Comparison of ENCODE assay signal across 8 cellular contexts in the genomic region with DNA sequence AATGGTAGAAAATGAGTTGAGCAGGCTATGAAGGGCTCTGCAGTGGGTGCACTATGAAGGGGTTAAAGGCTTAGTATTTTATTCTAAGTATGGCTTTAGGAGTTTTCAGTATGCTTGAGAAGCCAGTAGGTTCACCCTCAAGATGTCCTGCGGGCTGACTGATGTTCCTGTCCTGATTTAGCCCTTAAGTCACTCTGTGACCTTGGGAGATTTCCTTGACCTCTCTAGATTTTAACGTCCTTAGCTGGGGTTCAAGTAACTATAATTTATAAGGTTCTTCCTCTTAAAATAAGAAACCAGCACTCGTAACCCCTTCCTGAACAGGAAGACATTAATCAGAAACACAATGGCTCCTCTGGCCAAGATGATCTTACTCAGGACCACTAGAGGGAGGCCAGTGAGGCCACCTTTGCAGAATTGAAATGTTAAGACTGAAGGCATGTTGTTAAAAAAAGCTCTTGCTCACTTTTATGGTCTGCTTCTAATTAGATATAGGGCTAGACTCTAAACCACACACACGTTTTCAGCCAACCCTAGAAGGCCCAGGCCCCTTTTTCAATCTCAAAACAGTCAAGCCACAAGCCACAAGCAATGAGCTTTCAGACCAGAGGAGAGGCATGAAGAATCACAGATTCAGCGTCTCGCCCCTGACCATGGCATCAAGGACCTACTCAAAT. TPM values are rescaled to one million over a fixed set of nuclear protein-coding genes. Genes with fewer than 3 reads are reported as not detected.
DNase-seq lines count a peak whose midpoint lies in the region; ATAC-seq and TF ChIP-seq lines count a peak whose summit lies in the region.

No MANE protein-coding gene starts in this region.

- in situ Hi-C loops in gastrocnemius medialis (cut with MboI; ENCODE audit: low sequenced_read_pairs in 4 of 4): loop anchor here in 3 of 4 donors (25.0 kb wide), 2 partner anchors 317 to 1442 kb away; a partner anchor contains a TSS

- POLR2A ChIA-PET in activated CD4-positive, alpha-beta T cell treated with anti-CD3 and anti-CD28 coated beads for 36 hours (lab: Charles Lee): interaction anchor here (0.6 kb wide), 1 partner anchor 1269 kb away, joined by 3 read pairs; no protein-coding TSS in a partner anchor
- POLR2A ChIA-PET in activated CD4-positive, alpha-beta T cell treated with anti-CD3 and anti-CD28 coated beads, Interleukin-2, amount 10 ng/mL, durations not matched to agents 7 days and 5 days (lab: Charles Lee): no interaction called here
- POLR2A ChIA-PET in T-cell (lab: Charles Lee): no interaction called here

- H3K4me3 ChIP-seq in gastrocnemius medialis: no peak overlapping the region
- H3K4me3 ChIP-seq in aorta (ENCODE audit: low read length in 2 of 2): no peak overlapping the region

- H3K4me1 ChIP-seq in gastrocnemius medialis (peaks cover 29 to 32% of the 10 kb centered on the region in 2 donors), aorta (ENCODE audit: control insufficient read depth in 1 of 2, insufficient read depth in 2 of 2, low read length in 2 of 2) (peaks cover 0 to 4% of the 10 kb centered on the region in 2 donors)

- intact Hi-C loops in activated CD4-positive, alpha-beta T cell treated with anti-CD3 and anti-CD28 coated beads for 36 hours (cut with DNase I, micrococcal nuclease): loop anchor here in 1 of 2 experiments (5.0 kb wide), 2 partner anchors 87 to 317 kb away; no protein-coding TSS in a partner anchor
- intact Hi-C loops in gastrocnemius medialis (cut with DNase I; ENCODE audit: low total_unique reads) (no loop called here), aorta (cut with DNase I) (no loop called here)

- no peak overlapping the region for H3K27ac Mint-ChIP-seq in activated CD4-positive, alpha-beta T cell treated with anti-CD3 and anti-CD28 coated beads for 36 hours
- H3K27ac Mint-ChIP-seq in activated CD4-positive, alpha-beta T cell treated with anti-CD3 and anti-CD28 coated beads, Interleukin-2, amount 10 ng/mL, durations not matched to agents 7 days and 5 days: no peak overlapping the region
- H3K27ac Mint-ChIP-seq in brain (peak overlapping the region in 3 of 5 experiments; percentile 8 to 89 (median 42)), T-cell (no peak overlapping the region)

- H3K27me3 ChIP-seq in gastrocnemius medialis: no peaks in the 10 kb centered on the region
- no peaks in the 10 kb centered on the region for H3K27me3 ChIP-seq in aorta (ENCODE audit: control insufficient read depth in 1 of 2, insufficient read depth in 2 of 2, low read length in 1 of 2)

- no peaks in the 10 kb centered on the region for H3K36me3 ChIP-seq in gastrocnemius medialis
- H3K36me3 ChIP-seq in aorta (ENCODE audit: control insufficient read depth in 1 of 2, insufficient read depth in 2 of 2, low read length in 1 of 2): no peaks in the 10 kb centered on the region

- CTCF ChIA-PET in activated CD4-positive, alpha-beta T cell treated with anti-CD3 and anti-CD28 coated beads for 36 hours (lab: Charles Lee): interaction anchor here (1.1 kb wide), 1 partner anchor 33 kb away, joined by 4 read pairs; no protein-coding TSS in a partner anchor
- CTCF ChIA-PET in activated CD4-positive, alpha-beta T cell treated with anti-CD3 and anti-CD28 coated beads, Interleukin-2, amount 10 ng/mL, durations not matched to agents 7 days and 5 days (lab: Charles Lee): no interaction called here
- CTCF ChIA-PET in T-cell (lab: Charles Lee): interaction anchor here in 1 of 2 donors (0.6 to 0.7 kb wide), 2 partner anchors 169 to 175 kb away, joined by 3 read pairs; no protein-coding TSS in a partner anchor

- peak overlapping the region in 3 of 4 donors; percentile 20 to 38 (median 23) for H3K27ac ChIP-seq in gastrocnemius medialis
- H3K27ac ChIP-seq in aorta (ENCODE audit: low read depth in 1 of 2, low read length in 2 of 2): no peak overlapping the region

- H3K9me3 Mint-ChIP-seq in activated CD4-positive, alpha-beta T cell treated with anti-CD3 and anti-CD28 coated beads for 36 hours (ENCODE audit: low read depth): no peaks in the 10 kb centered on the region
- H3K9me3 Mint-ChIP-seq in activated CD4-positive, alpha-beta T cell treated with anti-CD3 and anti-CD28 coated beads, Interleukin-2, amount 10 ng/mL, durations not matched to agents 7 days and 5 days: no peaks in the 10 kb centered on the region
- H3K9me3 Mint-ChIP-seq in brain (peaks cover 0 to 5% (median 0%) of the 10 kb centered on the region in 5 experiments), T-cell (no peaks in the 10 kb centered on the region)

- TF ChIP-seq POLR2A in gastrocnemius medialis (IDR thresholded peaks at IDR 0.05): no peak

- H3K36me3 Mint-ChIP-seq in activated CD4-positive, alpha-beta T cell treated with anti-CD3 and anti-CD28 coated beads for 36 hours (ENCODE audit: low read depth): no peaks in the 10 kb centered on the region
- no peaks in the 10 kb centered on the region for H3K36me3 Mint-ChIP-seq in activated CD4-positive, alpha-beta T cell treated with anti-CD3 and anti-CD28 coated beads, Interleukin-2, amount 10 ng/mL, durations not matched to agents 7 days and 5 days (ENCODE audit: low read depth)
- no peaks in the 10 kb centered on the region for H3K36me3 Mint-ChIP-seq in brain
- no peaks in the 10 kb centered on the region for H3K36me3 Mint-ChIP-seq in T-cell

- ATAC-seq in activated CD4-positive, alpha-beta T cell treated with anti-CD3 and anti-CD28 coated beads for 36 hours: no peak
- peak; percentile 58 for ATAC-seq in HG03066 (IDR thresholded peaks at IDR 0.05; ENCODE audit: low read depth, unreplicated experiment)
- peak in 1 of 2 donors; percentile 32 for ATAC-seq in gastrocnemius medialis
- ATAC-seq in HG02970 (IDR thresholded peaks at IDR 0.05; ENCODE audit: low FRiP score, unreplicated experiment): no peak
- ATAC-seq in aorta (ENCODE audit: low FRiP score): no peak
- ATAC-seq in T-cell (replicated peaks in 1 of 4): no peak

- peak; percentile 7 for DNase-seq in activated CD4-positive, alpha-beta T cell treated with anti-CD3 and anti-CD28 coated beads for 36 hours
- no peak for DNase-seq in activated CD4-positive, alpha-beta T cell treated with anti-CD3 and anti-CD28 coated beads, Interleukin-2, amount 10 ng/mL, durations not matched to agents 7 days and 5 days
- DNase-seq in gastrocnemius medialis: no peak
- no peak for DNase-seq in aorta
- DNase-seq in T-cell: no peak

- H3K4me1 Mint-ChIP-seq in activated CD4-positive, alpha-beta T cell treated with anti-CD3 and anti-CD28 coated beads for 36 hours: no peaks in the 10 kb centered on the region
- peaks cover 4% of the 10 kb centered on the region for H3K4me1 Mint-ChIP-seq in activated CD4-positive, alpha-beta T cell treated with anti-CD3 and anti-CD28 coated beads, Interleukin-2, amount 10 ng/mL, durations not matched to agents 7 days and 5 days
- peaks cover 37% of the 10 kb centered on the region for H3K4me1 Mint-ChIP-seq in brain
- peaks cover 0 to 5% (median 3%) of the 10 kb centered on the region in 3 donors for H3K4me1 Mint-ChIP-seq in T-cell

- no peak overlapping the region for H3K4me3 Mint-ChIP-seq in activated CD4-positive, alpha-beta T cell treated with anti-CD3 and anti-CD28 coated beads for 36 hours
- no peak overlapping the region for H3K4me3 Mint-ChIP-seq in activated CD4-positive, alpha-beta T cell treated with anti-CD3 and anti-CD28 coated beads, Interleukin-2, amount 10 ng/mL, durations not matched to agents 7 days and 5 days
- peak overlapping the region in 1 of 5 experiments; percentile 66 for H3K4me3 Mint-ChIP-seq in brain
- H3K4me3 Mint-ChIP-seq in T-cell: no peak overlapping the region

- TF ChIP-seq CTCF in brain (conservative IDR thresholded peaks at IDR 0.05) (peak; percentile 32 to 57), gastrocnemius medialis (IDR thresholded peaks at IDR 0.05 in 4 of 5, conservative IDR thresholded peaks at IDR 0.05 in 1 of 5) (peak in 4 of 5 experiments; percentile 18 to 43 (median 29))

- H3K9me3 ChIP-seq in gastrocnemius medialis (no peaks in the 10 kb centered on the region), aorta (ENCODE audit: control insufficient read depth, low read length) (no peaks in the 10 kb centered on the region)

- WGBS in aorta, 2 donors: 56 to 62% methylated on average over 6 of the region's 6 CpGs

- no peaks in the 10 kb centered on the region for H3K27me3 Mint-ChIP-seq in activated CD4-positive, alpha-beta T cell treated with anti-CD3 and anti-CD28 coated beads for 36 hours
- H3K27me3 Mint-ChIP-seq in activated CD4-positive, alpha-beta T cell treated with anti-CD3 and anti-CD28 coated beads, Interleukin-2, amount 10 ng/mL, durations not matched to agents 7 days and 5 days: peaks cover 2% of the 10 kb centered on the region
- H3K27me3 Mint-ChIP-seq in brain (peaks cover 3% of the 10 kb centered on the region), T-cell (peaks cover 0 to 2% of the 10 kb centered on the region in 2 donors)

RNA-seq across cellular contexts. Expression of a gene that starts 42.0 kb away (rescaled TPM):
- total RNA-seq in activated CD4-positive, alpha-beta T cell treated with anti-CD3 and anti-CD28 coated beads for 36 hours: 100 to 1,000 TPM in 1 of 2 experiments, 10 to 100 TPM in 1; 88.5 to 138 TPM
- total RNA-seq in activated CD4-positive, alpha-beta T cell treated with anti-CD3 and anti-CD28 coated beads, Interleukin-2, amount 10 ng/mL, durations not matched to agents 7 days and 5 days: 100 to 1,000 TPM; 127 to 132 TPM
- 30.6 TPM for polyA plus RNA-seq in brain (ENCODE audit: insufficient read depth, low read depth, low replicate concordance)
- total RNA-seq in gastrocnemius medialis: 1 to 10 TPM in 2 of 4 donors, under 1 TPM in 1, not detected in 1; 0.82 to 1.9 (median 1.2) TPM
- total RNA-seq in aorta: 1 to 10 TPM; 2.1 to 3.1 TPM
- polyA plus RNA-seq in aorta: 1 to 10 TPM; 1.2 to 3.3 TPM
- 1 to 10 TPM; 1.2 to 2.0 (median 1.6) TPM for total RNA-seq in T-cell

Comparison
In these comparisons a context has a peak if more than half of its experiments do, and no peak if none do; other contexts are left out.
1. H3K27ac Mint-ChIP-seq: peak in brain (3 of 5); none in activated CD4-positive, alpha-beta T cell treated with anti-CD3 and anti-CD28 coated beads for 36 hours (single experiment), activated CD4-positive, alpha-beta T cell treated with anti-CD3 and anti-CD28 coated beads, Interleukin-2, amount 10 ng/mL, durations not matched to agents 7 days and 5 days (single experiment) and T-cell (0 of 2).
2. H3K27ac ChIP-seq: peak in gastrocnemius medialis (3 of 4); none in aorta (0 of 2).
3. RNA of a gene that starts 42.0 kb away (total RNA-seq): 88.5 to 138 TPM in activated CD4-positive, alpha-beta T cell treated with anti-CD3 and anti-CD28 coated beads for 36 hours and 127 to 132 TPM in activated CD4-positive, alpha-beta T cell treated with anti-CD3 and anti-CD28 coated beads, Interleukin-2, amount 10 ng/mL, durations not matched to agents 7 days and 5 days; 2.1 to 3.1 TPM in aorta, 1.2 to 2.0 TPM in T-cell and 0.82 to 1.9 TPM in gastrocnemius medialis; every median in the first group is over 10 times any median in the second.